28 cellular contexts compared by ENCODE assay signal in genomic region chr5:105677291-105677690, GRCh38.
"Had no signal": no experiment of that assay in that cellular context is flagged by ENCODE, and none has a peak within 500 bp of the region (broad histone marks: within the 10 kb centered on the region; RNA-seq: fewer than 3 reads in every experiment).

No MANE protein-coding gene starts in this region.

- H3K9me3 ChIP-seq: colonic mucosa, heart right ventricle, left ventricle myocardium inferior, spleen, uterus had no signal

- H3K36me3 Mint-ChIP-seq: activated CD8-positive, alpha-beta memory T cell treated with anti-CD3 and anti-CD28 coated beads, Interleukin-2, amount 10 ng/mL, durations not matched to agents 7 days and 5 days; activated naive CD4-positive, alpha-beta T cell treated with anti-CD3 and anti-CD28 coated beads, Interleukin-2, amount 50 U/mL, for 24 hours; natural killer cell treated with Interleukin-12 subunit alpha and Interleukin-12 subunit beta and Interleukin-15 and Interleukin-18, amount 100 ng/mL, for 72 hours; stimulated activated effector memory CD8-positive, alpha-beta T cell treated with anti-CD3 and anti-CD28 coated beads, Interleukin-12 subunit alpha, Interleukin-12 subunit beta, amount 100 ng/mL, for 72 hours; type B pancreatic cell had no signal

- ATAC-seq: activated CD4-positive, alpha-beta T cell treated with anti-CD3 and anti-CD28 coated beads for 36 hours; activated CD8-positive, alpha-beta memory T cell treated with anti-CD3 and anti-CD28 coated beads, Interleukin-2, amount 10 ng/mL, durations not matched to agents 7 days and 5 days; activated CD8-positive, alpha-beta T cell treated with anti-CD3 and anti-CD28 coated beads, Interleukin-2, amount 10 ng/mL, durations not matched to agents 7 days and 5 days; activated naive CD8-positive, alpha-beta T cell treated with anti-CD3 and anti-CD28 coated beads, Interleukin-2, amount 50 U/mL, for 24 hours; heart right ventricle; natural killer cell treated with Interleukin-12 subunit alpha and Interleukin-12 subunit beta and Interleukin-15 and Interleukin-18, amount 100 ng/mL, for 72 hours; right cardiac atrium; stimulated activated effector memory CD8-positive, alpha-beta T cell treated with anti-CD3 and anti-CD28 coated beads, Interleukin-12 subunit alpha, Interleukin-12 subunit beta, amount 100 ng/mL, for 72 hours; stimulated activated naive CD8-positive, alpha-beta T cell treated with anti-CD3 and anti-CD28 coated beads, Interleukin-15, amount 100 ng/mL, for 72 hours had no signal

- H3K9me3 Mint-ChIP-seq: type B pancreatic cell had no signal

- H3K4me3 ChIP-seq: cardiac muscle cell, colonic mucosa, heart right ventricle, left ventricle myocardium inferior, lung, spleen, uterus had no signal

- H3K4me1 ChIP-seq: colonic mucosa, heart right ventricle, left ventricle myocardium inferior, spleen, uterus had no signal

- DNase-seq: activated CD4-positive, alpha-beta T cell treated with anti-CD3 and anti-CD28 coated beads for 36 hours; activated CD4-positive, CD25-positive, alpha-beta regulatory T cell; activated CD8-positive, alpha-beta memory T cell treated with anti-CD3 and anti-CD28 coated beads, Interleukin-2, amount 10 ng/mL, durations not matched to agents 7 days and 5 days; activated CD8-positive, alpha-beta T cell treated with anti-CD3 and anti-CD28 coated beads, Interleukin-2, amount 10 ng/mL, durations not matched to agents 7 days and 5 days; activated naive CD8-positive, alpha-beta T cell treated with anti-CD3 and anti-CD28 coated beads, Interleukin-2, amount 50 U/mL, for 24 hours; activated T-cell treated with anti-CD3 and anti-CD28 coated beads, Interleukin-2, amount 50 U/mL, for 48 hours; cerebellar nuclear complex; colonic mucosa; effector CD8-positive, alpha-beta T cell; foreskin melanocyte; heart right ventricle; kidney glomerular epithelial cell; left ventricle myocardium inferior; mesendoderm; posterior cingulate gyrus; right cardiac atrium; spleen; stimulated activated CD4-positive, alpha-beta T cell treated with anti-CD3 and anti-CD28 coated beads, Interleukin-2, amount 100 ng/mL, for 48 hours; stimulated activated naive CD8-positive, alpha-beta T cell treated with anti-CD3 and anti-CD28 coated beads, Interleukin-15, amount 100 ng/mL, for 72 hours; substantia nigra; uterus had no signal

- H3K4me1 Mint-ChIP-seq: activated CD4-positive, alpha-beta T cell treated with anti-CD3 and anti-CD28 coated beads for 36 hours; activated CD8-positive, alpha-beta memory T cell treated with anti-CD3 and anti-CD28 coated beads, Interleukin-2, amount 10 ng/mL, durations not matched to agents 7 days and 5 days; activated naive CD4-positive, alpha-beta T cell treated with anti-CD3 and anti-CD28 coated beads, Interleukin-2, amount 50 U/mL, for 24 hours; activated naive CD8-positive, alpha-beta T cell treated with anti-CD3 and anti-CD28 coated beads, Interleukin-2, amount 50 U/mL, for 24 hours; stimulated activated effector memory CD8-positive, alpha-beta T cell treated with anti-CD3 and anti-CD28 coated beads, Interleukin-12 subunit alpha, Interleukin-12 subunit beta, amount 100 ng/mL, for 72 hours; stimulated activated naive CD8-positive, alpha-beta T cell treated with anti-CD3 and anti-CD28 coated beads, Interleukin-15, amount 100 ng/mL, for 72 hours had no signal

- H3K36me3 ChIP-seq: cardiac muscle cell, colonic mucosa, heart right ventricle, left ventricle myocardium inferior, spleen, uterus had no signal

- H3K27ac Mint-ChIP-seq: activated CD4-positive, alpha-beta T cell treated with anti-CD3 and anti-CD28 coated beads for 36 hours; activated CD8-positive, alpha-beta memory T cell treated with anti-CD3 and anti-CD28 coated beads, Interleukin-2, amount 10 ng/mL, durations not matched to agents 7 days and 5 days; activated CD8-positive, alpha-beta T cell treated with anti-CD3 and anti-CD28 coated beads, Interleukin-2, amount 10 ng/mL, durations not matched to agents 7 days and 5 days; activated naive CD4-positive, alpha-beta T cell treated with anti-CD3 and anti-CD28 coated beads, Interleukin-2, amount 50 U/mL, for 24 hours; activated naive CD8-positive, alpha-beta T cell treated with anti-CD3 and anti-CD28 coated beads, Interleukin-2, amount 50 U/mL, for 24 hours; activated T-helper 2 cell treated with anti-CD3 and anti-CD28 coated beads, Interferon-gamma antibody, Interleukin-2, Interleukin-4, amounts not matched to agents 10 μg/mL and 5 μg/mL and 100 μg/mL, durations not matched to agents 14 hours and 24 hours and 36 hours; natural killer cell treated with Interleukin-12 subunit alpha and Interleukin-12 subunit beta and Interleukin-15 and Interleukin-18, amount 100 ng/mL, for 72 hours; stimulated activated effector memory CD8-positive, alpha-beta T cell treated with anti-CD3 and anti-CD28 coated beads, Interleukin-12 subunit alpha, Interleukin-12 subunit beta, amount 100 ng/mL, for 72 hours; stimulated activated naive CD8-positive, alpha-beta T cell treated with anti-CD3 and anti-CD28 coated beads, Interleukin-15, amount 100 ng/mL, for 72 hours; type B pancreatic cell had no signal

- H3K4me3 Mint-ChIP-seq: activated CD4-positive, alpha-beta T cell treated with anti-CD3 and anti-CD28 coated beads for 36 hours; activated CD8-positive, alpha-beta memory T cell treated with anti-CD3 and anti-CD28 coated beads, Interleukin-2, amount 10 ng/mL, durations not matched to agents 7 days and 5 days; activated CD8-positive, alpha-beta T cell treated with anti-CD3 and anti-CD28 coated beads, Interleukin-2, amount 10 ng/mL, durations not matched to agents 7 days and 5 days; activated naive CD4-positive, alpha-beta T cell treated with anti-CD3 and anti-CD28 coated beads, Interleukin-2, amount 50 U/mL, for 24 hours; activated naive CD8-positive, alpha-beta T cell treated with anti-CD3 and anti-CD28 coated beads, Interleukin-2, amount 50 U/mL, for 24 hours; natural killer cell treated with Interleukin-12 subunit alpha and Interleukin-12 subunit beta and Interleukin-15 and Interleukin-18, amount 100 ng/mL, for 72 hours; stimulated activated effector memory CD8-positive, alpha-beta T cell treated with anti-CD3 and anti-CD28 coated beads, Interleukin-12 subunit alpha, Interleukin-12 subunit beta, amount 100 ng/mL, for 72 hours; stimulated activated naive CD8-positive, alpha-beta T cell treated with anti-CD3 and anti-CD28 coated beads, Interleukin-15, amount 100 ng/mL, for 72 hours; type B pancreatic cell had no signal

- H3K27ac ChIP-seq: cardiac muscle cell, colonic mucosa, heart right ventricle, left ventricle myocardium inferior, spleen, uterus had no signal

- H3K27me3 Mint-ChIP-seq: activated CD4-positive, alpha-beta T cell treated with anti-CD3 and anti-CD28 coated beads for 36 hours; activated CD8-positive, alpha-beta memory T cell treated with anti-CD3 and anti-CD28 coated beads, Interleukin-2, amount 10 ng/mL, durations not matched to agents 7 days and 5 days; activated naive CD4-positive, alpha-beta T cell treated with anti-CD3 and anti-CD28 coated beads, Interleukin-2, amount 50 U/mL, for 24 hours; activated naive CD8-positive, alpha-beta T cell treated with anti-CD3 and anti-CD28 coated beads, Interleukin-2, amount 50 U/mL, for 24 hours; natural killer cell treated with Interleukin-12 subunit alpha and Interleukin-12 subunit beta and Interleukin-15 and Interleukin-18, amount 100 ng/mL, for 72 hours; stimulated activated naive CD8-positive, alpha-beta T cell treated with anti-CD3 and anti-CD28 coated beads, Interleukin-15, amount 100 ng/mL, for 72 hours; type B pancreatic cell had no signal

- H3K27me3 ChIP-seq: cardiac muscle cell, colonic mucosa, heart right ventricle, spleen, uterus had no signal
